In the genomic region with DNA sequence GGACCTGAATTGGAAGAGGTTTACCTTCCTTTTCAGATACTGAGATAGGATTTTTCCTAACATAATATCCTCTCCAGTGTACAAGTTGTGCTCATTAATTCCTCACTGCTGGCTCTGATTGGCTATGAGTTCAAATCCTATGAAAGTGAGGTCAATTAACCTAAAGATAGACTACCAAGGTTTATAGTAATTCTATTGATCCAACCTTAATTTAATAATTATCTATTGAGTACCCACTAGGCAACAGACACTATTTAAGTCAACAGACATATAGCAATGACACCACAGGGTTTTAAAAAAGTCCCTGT, we compare ENCODE assay signal across 13 cellular contexts.
A peak's percentile ranks its signal among the peaks of the same experiment; 100 is the strongest.
DNase-seq lines count a peak whose midpoint lies in the region; ATAC-seq and TF ChIP-seq lines count a peak whose summit lies in the region.
"Had no signal": no experiment of that assay in that cellular context is flagged by ENCODE, and none has a peak within 500 bp of the region (broad histone marks: within the 10 kb centered on the region; RNA-seq: fewer than 3 reads in every experiment).

No MANE protein-coding gene starts in this region.

- no peaks in the 10 kb centered on the region for H4K20me1 ChIP-seq in OCI-LY3 (ENCODE audit: insufficient read depth, low read length)

- no peak overlapping the region for H3K27ac ChIP-seq in ACC112 (ENCODE audit: low read depth, low read length)
- peak overlapping the region; percentile 10; the same call in 1 of the 2 replicates for H3K27ac ChIP-seq in OCI-LY3 (ENCODE audit: low read length)
- peak overlapping the region; percentile 52 for H3K27ac ChIP-seq in epithelial cell of prostate
- no peak overlapping the region for H3K27ac ChIP-seq in SJCRH30
- no peak overlapping the region for H3K27ac ChIP-seq in colonic mucosa
- H3K27ac ChIP-seq: GM23248, psoas muscle had no signal

- ATAC-seq in GM21723 (IDR thresholded peaks at IDR 0.05; ENCODE audit: unreplicated experiment) (peak; percentile 10), GM18519 (IDR thresholded peaks at IDR 0.05; ENCODE audit: low FRiP score, unreplicated experiment) (no peak)

- H3K4me3 ChIP-seq in ACC112 (ENCODE audit: low read depth, low read length) = no peak overlapping the region
- H3K4me3 ChIP-seq in OCI-LY3 (ENCODE audit: low read length) = peak overlapping the region; percentile 70
- H3K4me3 ChIP-seq in SJCRH30 = no peak overlapping the region
- H3K4me3 ChIP-seq in colonic mucosa = no peak overlapping the region
- H3K4me3 ChIP-seq: GM23248, psoas muscle, smooth muscle cell had no signal

- H3K27me3 ChIP-seq in ACC112 (ENCODE audit: insufficient read depth, low read length) (0 out of 2 replicates have a peak, but pooled peaks cover 4% of the 10 kb centered on the region), OCI-LY3 (ENCODE audit: low read depth, low read length) (0 out of 2 replicates have a peak, but pooled peaks cover 4% of the 10 kb centered on the region), SJCRH30 (no peaks in the 10 kb centered on the region), colonic mucosa (no peaks in the 10 kb centered on the region)

- H3K4me2 ChIP-seq in OCI-LY3 (ENCODE audit: low read length) = peak overlapping the region; percentile 95
- H3K4me2 ChIP-seq: smooth muscle cell had no signal

- no peaks in the 10 kb centered on the region for H3K9me3 ChIP-seq in OCI-LY3 (ENCODE audit: insufficient read depth, low read length)
- H3K9me3 ChIP-seq in SJCRH30 (replicated peaks) = no peaks in the 10 kb centered on the region
- H3K9me3 ChIP-seq in colonic mucosa = no peaks in the 10 kb centered on the region
- H3K9me3 ChIP-seq: psoas muscle had no signal

- peaks cover 5% of the 10 kb centered on the region for H3K4me1 ChIP-seq in ACC112 (ENCODE audit: control insufficient read depth, insufficient read depth, low read length, unreplicated experiment)
- H3K4me1 ChIP-seq in OCI-LY3 (ENCODE audit: low read length) = peaks cover 15% of the 10 kb centered on the region
- H3K4me1 ChIP-seq in SJCRH30 = 0 out of 2 replicates have a peak, but pooled peaks cover 2% of the 10 kb centered on the region
- H3K4me1 ChIP-seq in colonic mucosa = no peaks in the 10 kb centered on the region
- H3K4me1 ChIP-seq: psoas muscle had no signal

- DNase-seq in epithelial cell of prostate (ENCODE audit: low read depth, low spot score) = no peak
- DNase-seq in SJCRH30 = no peak
- DNase-seq in NCI-H1436 (lab: John Stamatoyannopoulos, UW) = no peak
- no peak for DNase-seq in colonic mucosa
- DNase-seq: DMS79 treated with DMSO at 0.1 percent for 48 hours, NCI-H187 had no signal

- no peak for TF ChIP-seq CTCF in OCI-LY3 (IDR thresholded peaks at IDR 0.05; ENCODE audit: low read depth, low read length)
- TF ChIP-seq CTCF in colonic mucosa (IDR thresholded peaks at IDR 0.05) = no peak

- H3K9ac ChIP-seq in OCI-LY3 (ENCODE audit: low read length) = peak overlapping the region; percentile 40
- no peak overlapping the region for H3K9ac ChIP-seq in colonic mucosa (ENCODE audit: low read depth in 2 of 2, low read length in 2 of 2)
- H3K9ac ChIP-seq: GM23248 had no signal

- intact Hi-C loops in colonic mucosa (cut with DNase I) = no loop called here

- peak overlapping the region; percentile 40 for H2AFZ ChIP-seq in ACC112 (ENCODE audit: low read length, unreplicated experiment)
- peak overlapping the region; percentile 93 for H2AFZ ChIP-seq in OCI-LY3 (ENCODE audit: low read depth, low read length)
- H2AFZ ChIP-seq: GM23248 had no signal

- H3K79me2 ChIP-seq in ACC112 (ENCODE audit: control insufficient read depth, insufficient read depth, low read length, unreplicated experiment) (no peaks in the 10 kb centered on the region), OCI-LY3 (ENCODE audit: low read length) (no peaks in the 10 kb centered on the region)

- H3K36me3 ChIP-seq in ACC112 (ENCODE audit: insufficient read depth, low read length) = no peaks in the 10 kb centered on the region
- no peaks in the 10 kb centered on the region for H3K36me3 ChIP-seq in OCI-LY3 (replicated peaks; ENCODE audit: low read depth, low read length)
- H3K36me3 ChIP-seq in SJCRH30 = no peaks in the 10 kb centered on the region
- no peaks in the 10 kb centered on the region for H3K36me3 ChIP-seq in colonic mucosa

Comparison
In these comparisons a context has a peak if more than half of its experiments do, and no peak if none do; other contexts are left out.
1. H3K27ac ChIP-seq: peak in OCI-LY3 (single experiment) and epithelial cell of prostate (single experiment); none in ACC112 (single experiment), SJCRH30 (single experiment) and colonic mucosa (single experiment).